ENCODE assay signal across 16 cellular contexts in the genomic region with DNA sequence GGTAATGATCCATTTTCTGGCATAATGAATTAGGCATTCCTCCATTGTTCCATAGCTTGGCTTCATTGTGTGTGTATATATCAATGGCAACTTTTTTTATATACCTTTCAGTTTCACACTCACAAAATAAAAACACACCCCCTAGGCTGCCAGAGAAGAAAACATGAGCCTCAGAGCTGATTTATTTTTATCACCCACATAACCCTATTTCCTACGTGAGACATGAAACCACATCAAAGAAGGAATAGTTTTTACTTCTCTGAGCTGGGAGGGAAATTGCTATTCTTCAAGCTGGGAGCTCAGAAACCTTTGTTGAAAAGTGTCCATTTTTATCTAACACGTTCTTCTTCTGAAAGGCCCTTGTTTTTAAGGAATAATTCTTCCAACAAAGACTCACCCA.
"Had no signal": no experiment of that assay in that cellular context is flagged by ENCODE, and none has a peak within 500 bp of the region (broad histone marks: within the 10 kb centered on the region; RNA-seq: fewer than 3 reads in every experiment).

No MANE protein-coding gene starts in this region.

- H3K9me3 Mint-ChIP-seq: activated CD4-positive, alpha-beta memory T cell treated with anti-CD3 and anti-CD28 coated beads, Interleukin-2, amount 10 ng/mL, durations not matched to agents 7 days and 5 days; activated T-helper 2 cell treated with anti-CD3 and anti-CD28 coated beads, Interferon-gamma antibody, Interleukin-2, Interleukin-4, amounts not matched to agents 10 μg/mL and 5 μg/mL and 100 μg/mL, durations not matched to agents 14 hours and 24 hours and 36 hours; T-helper 1 cell treated with Interleukin-12 subunit alpha and Interleukin-12 subunit beta and Interleukin-4 antibody, amounts not matched to agents 30 μg/mL and 1 μg/mL, for 36 hours had no signal

- H3K4me3 Mint-ChIP-seq: activated CD4-positive, alpha-beta memory T cell treated with anti-CD3 and anti-CD28 coated beads, Interleukin-2, amount 10 ng/mL, durations not matched to agents 7 days and 5 days; natural killer cell; stimulated activated naive B cell treated with anti-CD40 and anti-IgM and Interleukin-4, amounts not matched to agents 10 μg/mL and 1 μg/mL and 100 μg/mL, for 72 hours; T-helper 1 cell treated with Interleukin-12 subunit alpha and Interleukin-12 subunit beta and Interleukin-4 antibody, amounts not matched to agents 30 μg/mL and 1 μg/mL, for 36 hours; WTC11 had no signal

- DNase-seq: activated CD4-positive, alpha-beta memory T cell treated with anti-CD3 and anti-CD28 coated beads, Interleukin-2, amount 10 ng/mL, durations not matched to agents 7 days and 5 days; colonic mucosa; effector CD4-positive, alpha-beta T cell; foreskin keratinocyte; left colon; natural killer cell; nucleus accumbens; right cardiac atrium; small intestine; stimulated activated naive B cell treated with anti-CD40 and anti-IgM and Interleukin-4, amounts not matched to agents 10 μg/mL and 1 μg/mL and 100 μg/mL, for 72 hours; trophoblast cell had no signal

- ATAC-seq: foreskin keratinocyte; left colon; natural killer cell; right cardiac atrium; stimulated activated naive B cell treated with anti-CD40 and anti-IgM and Interleukin-4, amounts not matched to agents 10 μg/mL and 1 μg/mL and 100 μg/mL, for 72 hours; WTC11 had no signal

- H3K27ac Mint-ChIP-seq: activated CD4-positive, alpha-beta memory T cell treated with anti-CD3 and anti-CD28 coated beads, Interleukin-2, amount 10 ng/mL, durations not matched to agents 7 days and 5 days; activated T-helper 2 cell treated with anti-CD3 and anti-CD28 coated beads, Interferon-gamma antibody, Interleukin-2, Interleukin-4, amounts not matched to agents 10 μg/mL and 5 μg/mL and 100 μg/mL, durations not matched to agents 14 hours and 24 hours and 36 hours; natural killer cell; progenitor cell of endocrine pancreas; stimulated activated naive B cell treated with anti-CD40 and anti-IgM and Interleukin-4, amounts not matched to agents 10 μg/mL and 1 μg/mL and 100 μg/mL, for 72 hours; T-helper 1 cell treated with Interleukin-12 subunit alpha and Interleukin-12 subunit beta and Interleukin-4 antibody, amounts not matched to agents 30 μg/mL and 1 μg/mL, for 36 hours; WTC11 had no signal

- H3K36me3 ChIP-seq: cardiac muscle cell, colonic mucosa had no signal

- H3K4me1 Mint-ChIP-seq: activated CD4-positive, alpha-beta memory T cell treated with anti-CD3 and anti-CD28 coated beads, Interleukin-2, amount 10 ng/mL, durations not matched to agents 7 days and 5 days; natural killer cell; stimulated activated naive B cell treated with anti-CD40 and anti-IgM and Interleukin-4, amounts not matched to agents 10 μg/mL and 1 μg/mL and 100 μg/mL, for 72 hours had no signal

- H3K4me1 ChIP-seq: colonic mucosa, foreskin keratinocyte had no signal

- H3K4me3 ChIP-seq: cardiac muscle cell, colonic mucosa had no signal

- H3K27ac ChIP-seq: cardiac muscle cell, colonic mucosa, foreskin keratinocyte had no signal

- H3K9me3 ChIP-seq: colonic mucosa had no signal

- H3K36me3 Mint-ChIP-seq: natural killer cell; stimulated activated naive B cell treated with anti-CD40 and anti-IgM and Interleukin-4, amounts not matched to agents 10 μg/mL and 1 μg/mL and 100 μg/mL, for 72 hours had no signal

- H3K27me3 Mint-ChIP-seq: activated CD4-positive, alpha-beta memory T cell treated with anti-CD3 and anti-CD28 coated beads, Interleukin-2, amount 10 ng/mL, durations not matched to agents 7 days and 5 days; progenitor cell of endocrine pancreas had no signal

- H3K27me3 ChIP-seq: cardiac muscle cell, colonic mucosa, foreskin keratinocyte had no signal
